ENCODE assay signal across 8 cellular contexts in the genomic region with DNA sequence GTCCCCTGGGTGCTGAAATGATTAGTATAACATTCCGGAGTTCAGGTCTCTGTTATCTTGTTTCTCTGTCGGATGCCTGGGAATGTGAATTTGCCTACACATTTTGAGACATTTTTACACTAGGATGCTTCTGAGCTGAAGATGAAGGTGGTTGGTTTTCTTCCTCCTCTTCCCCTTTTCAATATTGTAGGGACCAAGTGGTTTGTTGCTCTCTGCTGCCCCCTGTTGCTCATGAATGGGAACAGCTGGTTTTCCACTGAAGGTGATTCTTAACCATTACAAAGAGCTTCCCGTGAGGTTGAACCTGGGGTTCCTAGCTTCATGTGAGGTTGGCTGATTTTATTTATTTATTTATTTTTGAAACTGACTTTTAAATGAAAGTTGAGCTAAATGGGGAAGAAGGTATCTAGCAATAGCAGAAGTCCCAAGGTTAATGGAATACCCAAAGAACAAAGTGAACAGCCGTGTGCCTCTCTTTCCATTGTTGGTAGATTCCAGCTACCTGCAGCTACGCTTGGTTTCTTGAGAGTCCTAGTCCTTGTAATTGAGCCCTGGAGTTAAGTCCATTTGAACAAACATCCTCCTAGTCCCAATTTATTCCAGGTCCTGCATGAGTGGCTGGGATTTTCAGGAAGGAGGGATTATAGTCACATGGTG.
DNase-seq lines count a peak whose midpoint lies in the region; ATAC-seq and TF ChIP-seq lines count a peak whose summit lies in the region.

No MANE protein-coding gene starts in this region.

- ATAC-seq in GM23338, result peak; percentile 92
- ATAC-seq in naive thymus-derived CD8-positive, alpha-beta T cell, result no peak

- no peaks in the 10 kb centered on the region for H3K36me3 ChIP-seq in Caco-2 (ENCODE audit: control insufficient read depth, insufficient read depth, low read length)
- H3K36me3 ChIP-seq in GM23338 (ENCODE audit: insufficient read depth), result no peaks in the 10 kb centered on the region
- H3K36me3 ChIP-seq in Peyer's patch, result no peaks in the 10 kb centered on the region
- H3K36me3 ChIP-seq in esophagus muscularis mucosa, result no peaks in the 10 kb centered on the region
- no peaks in the 10 kb centered on the region for H3K36me3 ChIP-seq in vagina

- TF ChIP-seq POLR2A in Peyer's patch (IDR thresholded peaks at IDR 0.05), result no peak
- TF ChIP-seq POLR2A in esophagus muscularis mucosa (IDR thresholded peaks at IDR 0.05; ENCODE audit: low read depth), result no peak
- TF ChIP-seq POLR2A in vagina (IDR thresholded peaks at IDR 0.05), result no peak

- no peaks in the 10 kb centered on the region for H4K20me1 ChIP-seq in GM23338 (replicated peaks; ENCODE audit: insufficient read depth)

- no TSS peak for BruUV-seq in Caco-2 (replicated peaks; lab: Mats Ljungman, UMichigan)

- H3K27ac ChIP-seq in GM23338 (ENCODE audit: low read depth), result no peak overlapping the region
- H3K27ac ChIP-seq in Peyer's patch, result no peak overlapping the region
- H3K27ac ChIP-seq in esophagus muscularis mucosa (replicated peaks in 1 of 4), result no peak overlapping the region
- no peak overlapping the region for H3K27ac ChIP-seq in vagina

- WGBS in esophagus muscularis mucosa, result 57% methylated on average over 3 of the region's 5 CpGs

- H2AFZ ChIP-seq in GM23338, result 0 out of 2 replicates have a peak overlapping the region, but pooled peaks have one; percentile 24

- intact Hi-C loops in Caco-2 (cut with micrococcal nuclease; ENCODE audit: unreplicated experiment), result loop anchor here (1.0 kb wide), 1 partner anchor 65 kb away; no protein-coding TSS in a partner anchor
- intact Hi-C loops in esophagus muscularis mucosa (cut with DNase I), result no loop called here
- intact Hi-C loops in vagina (cut with DNase I), result no loop called here

- POLR2A ChIA-PET in Caco-2 (lab: Charles Lee), result no interaction called here
- POLR2A ChIA-PET in naive thymus-derived CD8-positive, alpha-beta T cell (lab: Charles Lee), result no interaction called here

- TF ChIP-seq CTCF in Caco-2 (IDR thresholded peaks at IDR 0.05; ENCODE audit: insufficient read depth in 1 of 2, low read depth in 1 of 2, low read length in 1 of 2, severe bottlenecking in 1 of 2, unreplicated experiment in 1 of 2), result peak; percentile 57 to 61
- peak; percentile 75 to 79 for TF ChIP-seq CTCF in GM23338 (conservative IDR thresholded peaks at IDR 0.05; ENCODE audit: low read depth in 2 of 2)
- TF ChIP-seq CTCF in Peyer's patch (IDR thresholded peaks at IDR 0.05), result peak in 5 of 6 experiments; percentile 4 to 62 (median 47)
- peak in 2 of 3 experiments; percentile 25 to 27 for TF ChIP-seq CTCF in esophagus muscularis mucosa (IDR thresholded peaks at IDR 0.05)
- peak; percentile 71 for TF ChIP-seq CTCF in retinal pigment epithelial cell (conservative IDR thresholded peaks at IDR 0.05; ENCODE audit: low read depth, low read length)
- peak in 1 of 3 experiments; percentile 19 for TF ChIP-seq CTCF in vagina (IDR thresholded peaks at IDR 0.05)

- H3K4me1 Mint-ChIP-seq in Caco-2 (ENCODE audit: low read depth, unreplicated experiment) (no peaks in the 10 kb centered on the region), GM23338 (peaks cover 3% of the 10 kb centered on the region; the same call in 1 of the 3 replicates)
- no peaks in the 10 kb centered on the region for H3K4me1 Mint-ChIP-seq in naive thymus-derived CD8-positive, alpha-beta T cell

- H3K27me3 Mint-ChIP-seq in Caco-2 (ENCODE audit: insufficient read depth, unreplicated experiment), result peaks cover 6% of the 10 kb centered on the region
- H3K27me3 Mint-ChIP-seq in GM23338 (ENCODE audit: insufficient read depth, low read depth, poor library complexity), result no peaks in the 10 kb centered on the region
- H3K27me3 Mint-ChIP-seq in naive thymus-derived CD8-positive, alpha-beta T cell, result peaks cover 0 to 3% (median 0%) of the 10 kb centered on the region in 5 donors

- no peak for TF ChIP-seq EP300 in esophagus muscularis mucosa (IDR thresholded peaks at IDR 0.05)

- H3K4me3 Mint-ChIP-seq in Caco-2 (ENCODE audit: unreplicated experiment), result no peak overlapping the region
- H3K4me3 Mint-ChIP-seq in GM23338, result no peak overlapping the region
- no peak overlapping the region for H3K4me3 Mint-ChIP-seq in naive thymus-derived CD8-positive, alpha-beta T cell

- H3K27ac Mint-ChIP-seq in Caco-2 (ENCODE audit: unreplicated experiment), result no peak overlapping the region
- no peak overlapping the region for H3K27ac Mint-ChIP-seq in GM23338
- no peak overlapping the region for H3K27ac Mint-ChIP-seq in naive thymus-derived CD8-positive, alpha-beta T cell

- CTCF ChIA-PET in Caco-2 (lab: Charles Lee), result interaction anchor here (1.4 kb wide), 1 partner anchor 66 kb away, joined by 7 read pairs; no protein-coding TSS in a partner anchor

- H3K36me3 Mint-ChIP-seq in Caco-2 (ENCODE audit: insufficient read depth, unreplicated experiment) (no peaks in the 10 kb centered on the region), GM23338 (ENCODE audit: low read depth) (no peaks in the 10 kb centered on the region)
- peaks cover 0 to 4% (median 0%) of the 10 kb centered on the region in 3 donors for H3K36me3 Mint-ChIP-seq in naive thymus-derived CD8-positive, alpha-beta T cell

- no peaks in the 10 kb centered on the region for H3K9me2 ChIP-seq in GM23338 (ENCODE audit: insufficient read depth)

- H3K4me3 ChIP-seq in Caco-2 (ENCODE audit: low read depth, low read length), result no peak overlapping the region
- H3K4me3 ChIP-seq in GM23338, result no peak overlapping the region
- H3K4me3 ChIP-seq in Peyer's patch, result no peak overlapping the region
- no peak overlapping the region for H3K4me3 ChIP-seq in esophagus muscularis mucosa
- H3K4me3 ChIP-seq in retinal pigment epithelial cell (ENCODE audit: low read length), result no peak overlapping the region
- no peak overlapping the region for H3K4me3 ChIP-seq in vagina

- H3K4me2 ChIP-seq in GM23338, result no peak overlapping the region

- H3K79me2 ChIP-seq in GM23338 (replicated peaks; ENCODE audit: insufficient read depth), result no peaks in the 10 kb centered on the region

- DNase-seq in Caco-2 (peak in 1 of 2 experiments; percentile 30), GM23338 (ENCODE audit: low spot score) (peak; percentile 70), Peyer's patch (peak in 1 of 3 donors; percentile 81), esophagus muscularis mucosa (ENCODE audit: extremely low spot score) (no peak), retinal pigment epithelial cell (ENCODE audit: low read depth) (no peak), vagina (ENCODE audit: extremely low spot score in 2 of 2) (no peak), HPDE6-E6E7 (ENCODE audit: extremely low spot score) (no peak)
- no peak for DNase-seq in naive thymus-derived CD8-positive, alpha-beta T cell

- H3K27me3 ChIP-seq in Caco-2 (replicated peaks; ENCODE audit: control insufficient read depth, insufficient read depth, low read length), result no peaks in the 10 kb centered on the region
- H3K27me3 ChIP-seq in GM23338 (ENCODE audit: insufficient read depth), result no peaks in the 10 kb centered on the region
- H3K27me3 ChIP-seq in Peyer's patch, result no peaks in the 10 kb centered on the region
- no peaks in the 10 kb centered on the region for H3K27me3 ChIP-seq in esophagus muscularis mucosa
- H3K27me3 ChIP-seq in vagina, result no peaks in the 10 kb centered on the region

- no peaks in the 10 kb centered on the region for H3K9me3 Mint-ChIP-seq in Caco-2 (ENCODE audit: unreplicated experiment)
- no peaks in the 10 kb centered on the region for H3K9me3 Mint-ChIP-seq in GM23338
- H3K9me3 Mint-ChIP-seq in naive thymus-derived CD8-positive, alpha-beta T cell, result peaks cover 0 to 28% (median 13%) of the 10 kb centered on the region in 9 donors

- H3K4me1 ChIP-seq in Caco-2 (no peaks in the 10 kb centered on the region), GM23338 (ENCODE audit: insufficient read depth) (no peaks in the 10 kb centered on the region), Peyer's patch (no peaks in the 10 kb centered on the region), esophagus muscularis mucosa (no peaks in the 10 kb centered on the region), vagina (no peaks in the 10 kb centered on the region)

- H3F3A ChIP-seq in GM23338 (replicated peaks; ENCODE audit: low read depth), result no peaks in the 10 kb centered on the region

- no peaks in the 10 kb centered on the region for H3K9me3 ChIP-seq in Caco-2
- H3K9me3 ChIP-seq in Peyer's patch, result no peaks in the 10 kb centered on the region
- peaks cover 0 to 5% (median 2%) of the 10 kb centered on the region in 4 donors for H3K9me3 ChIP-seq in esophagus muscularis mucosa
- no peaks in the 10 kb centered on the region for H3K9me3 ChIP-seq in vagina

TF ChIP-seq in GM23338, 12 proteins besides CTCF, POLR2A, EP300 and RAD21 (continues in another document):
- no peak for TF ChIP-seq JUNB (IDR thresholded peaks at IDR 0.05; ENCODE audit: unreplicated experiment)
- TF ChIP-seq, protein P1, sequence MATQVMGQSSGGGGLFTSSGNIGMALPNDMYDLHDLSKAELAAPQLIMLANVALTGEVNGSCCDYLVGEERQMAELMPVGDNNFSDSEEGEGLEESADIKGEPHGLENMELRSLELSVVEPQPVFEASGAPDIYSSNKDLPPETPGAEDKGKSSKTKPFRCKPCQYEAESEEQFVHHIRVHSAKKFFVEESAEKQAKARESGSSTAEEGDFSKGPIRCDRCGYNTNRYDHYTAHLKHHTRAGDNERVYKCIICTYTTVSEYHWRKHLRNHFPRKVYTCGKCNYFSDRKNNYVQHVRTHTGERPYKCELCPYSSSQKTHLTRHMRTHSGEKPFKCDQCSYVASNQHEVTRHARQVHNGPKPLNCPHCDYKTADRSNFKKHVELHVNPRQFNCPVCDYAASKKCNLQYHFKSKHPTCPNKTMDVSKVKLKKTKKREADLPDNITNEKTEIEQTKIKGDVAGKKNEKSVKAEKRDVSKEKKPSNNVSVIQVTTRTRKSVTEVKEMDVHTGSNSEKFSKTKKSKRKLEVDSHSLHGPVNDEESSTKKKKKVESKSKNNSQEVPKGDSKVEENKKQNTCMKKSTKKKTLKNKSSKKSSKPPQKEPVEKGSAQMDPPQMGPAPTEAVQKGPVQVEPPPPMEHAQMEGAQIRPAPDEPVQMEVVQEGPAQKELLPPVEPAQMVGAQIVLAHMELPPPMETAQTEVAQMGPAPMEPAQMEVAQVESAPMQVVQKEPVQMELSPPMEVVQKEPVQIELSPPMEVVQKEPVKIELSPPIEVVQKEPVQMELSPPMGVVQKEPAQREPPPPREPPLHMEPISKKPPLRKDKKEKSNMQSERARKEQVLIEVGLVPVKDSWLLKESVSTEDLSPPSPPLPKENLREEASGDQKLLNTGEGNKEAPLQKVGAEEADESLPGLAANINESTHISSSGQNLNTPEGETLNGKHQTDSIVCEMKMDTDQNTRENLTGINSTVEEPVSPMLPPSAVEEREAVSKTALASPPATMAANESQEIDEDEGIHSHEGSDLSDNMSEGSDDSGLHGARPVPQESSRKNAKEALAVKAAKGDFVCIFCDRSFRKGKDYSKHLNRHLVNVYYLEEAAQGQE (IDR thresholded peaks at IDR 0.05; ENCODE audit: unreplicated experiment), result no peak
- TF ChIP-seq EZH2 (IDR thresholded peaks at IDR 0.05; ENCODE audit: low read depth, unreplicated experiment), result no peak
